ENCODE assay signal across 12 cellular contexts in the genomic region with DNA sequence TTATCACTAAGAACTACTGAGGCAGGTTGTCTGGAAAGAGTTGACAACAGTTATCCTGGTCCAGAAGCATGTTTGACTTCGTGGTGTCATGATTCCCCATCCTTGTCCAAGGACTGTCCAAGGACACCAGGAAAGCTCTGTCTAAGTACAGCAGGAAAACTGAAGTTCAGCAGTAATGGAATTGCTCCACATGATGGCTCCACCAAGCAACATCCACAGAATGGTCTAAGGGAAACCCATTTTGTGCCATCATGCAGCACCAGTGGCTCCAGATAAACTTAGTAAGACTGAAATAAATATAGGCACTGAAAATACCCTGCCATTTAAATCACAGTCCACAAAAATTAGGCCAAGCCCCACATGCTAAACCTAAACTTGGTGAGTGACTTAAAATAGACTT.
DNase-seq lines count a peak whose midpoint lies in the region; ATAC-seq and TF ChIP-seq lines count a peak whose summit lies in the region.
"Had no signal": no experiment of that assay in that cellular context is flagged by ENCODE, and none has a peak within 500 bp of the region (broad histone marks: within the 10 kb centered on the region; RNA-seq: fewer than 3 reads in every experiment).

No MANE protein-coding gene starts in this region.

- peaks cover 14% of the 10 kb centered on the region for H3K27me3 Mint-ChIP-seq in chondrocyte (ENCODE audit: low read depth)
- no peaks in the 10 kb centered on the region for H3K27me3 Mint-ChIP-seq in activated T-cell treated with anti-CD3 and anti-CD28 coated beads, Interleukin-2, amount 50 U/mL, for 4 hours (ENCODE audit: low read depth)

- H3K4me1 Mint-ChIP-seq in chondrocyte (ENCODE audit: low read depth) = no peaks in the 10 kb centered on the region
- no peaks in the 10 kb centered on the region for H3K4me1 Mint-ChIP-seq in activated T-cell treated with anti-CD3 and anti-CD28 coated beads, Interleukin-2, amount 50 U/mL, for 4 hours (ENCODE audit: low read depth)

- H3K9me3 Mint-ChIP-seq in chondrocyte (ENCODE audit: low read depth) = no peaks in the 10 kb centered on the region
- H3K9me3 Mint-ChIP-seq in activated T-cell treated with anti-CD3 and anti-CD28 coated beads, Interleukin-2, amount 50 U/mL, for 4 hours = peaks cover 11% of the 10 kb centered on the region
- H3K9me3 Mint-ChIP-seq: mesothelial cell of epicardium had no signal

- DNase-seq in EL (peak; percentile 42), LHCN-M2 (ENCODE audit: low read depth) (peak; percentile 44), chondrocyte (ENCODE audit: low spot score) (no peak), myocyte (ENCODE audit: low read depth) (peak; percentile 22), retina (no peak), NCI-H748 (lab: John Stamatoyannopoulos, UW; ENCODE audit: unreplicated experiment) (no peak)
- DNase-seq in activated T-cell treated with anti-CD3 and anti-CD28 coated beads, Interleukin-2, amount 50 U/mL, for 4 hours = no peak
- DNase-seq: anterior cingulate cortex, NCI-H1930, sigmoid colon, uterus had no signal

- TF ChIP-seq CTCF in chondrocyte (IDR thresholded peaks at IDR 0.05) = peak; percentile 31

- H3K36me3 Mint-ChIP-seq in chondrocyte (ENCODE audit: low read depth) = no peaks in the 10 kb centered on the region
- H3K36me3 Mint-ChIP-seq in activated T-cell treated with anti-CD3 and anti-CD28 coated beads, Interleukin-2, amount 50 U/mL, for 4 hours (ENCODE audit: insufficient read depth) = no peaks in the 10 kb centered on the region
- H3K36me3 Mint-ChIP-seq: mesothelial cell of epicardium had no signal

- ATAC-seq in activated T-cell treated with anti-CD3 and anti-CD28 coated beads, Interleukin-2, amount 50 U/mL, for 4 hours = no peak

- no peak overlapping the region for H3K4me3 Mint-ChIP-seq in chondrocyte (ENCODE audit: unreplicated experiment)
- H3K4me3 Mint-ChIP-seq in activated T-cell treated with anti-CD3 and anti-CD28 coated beads, Interleukin-2, amount 50 U/mL, for 4 hours = no peak overlapping the region
- H3K4me3 Mint-ChIP-seq: mesothelial cell of epicardium had no signal

- no peak overlapping the region for H3K27ac Mint-ChIP-seq in chondrocyte (ENCODE audit: unreplicated experiment)
- H3K27ac Mint-ChIP-seq: mesothelial cell of epicardium had no signal

Comparison
In these comparisons a context has a peak if more than half of its experiments do, and no peak if none do; other contexts are left out.
1. DNase-seq: peak in EL (single experiment), LHCN-M2 (single experiment) and myocyte (single experiment); none in chondrocyte (single experiment), retina (single experiment), activated T-cell treated with anti-CD3 and anti-CD28 coated beads, Interleukin-2, amount 50 U/mL, for 4 hours (single experiment) and NCI-H748 (single experiment).